ENCODE assay signal across 8 cellular contexts in the genomic region with DNA sequence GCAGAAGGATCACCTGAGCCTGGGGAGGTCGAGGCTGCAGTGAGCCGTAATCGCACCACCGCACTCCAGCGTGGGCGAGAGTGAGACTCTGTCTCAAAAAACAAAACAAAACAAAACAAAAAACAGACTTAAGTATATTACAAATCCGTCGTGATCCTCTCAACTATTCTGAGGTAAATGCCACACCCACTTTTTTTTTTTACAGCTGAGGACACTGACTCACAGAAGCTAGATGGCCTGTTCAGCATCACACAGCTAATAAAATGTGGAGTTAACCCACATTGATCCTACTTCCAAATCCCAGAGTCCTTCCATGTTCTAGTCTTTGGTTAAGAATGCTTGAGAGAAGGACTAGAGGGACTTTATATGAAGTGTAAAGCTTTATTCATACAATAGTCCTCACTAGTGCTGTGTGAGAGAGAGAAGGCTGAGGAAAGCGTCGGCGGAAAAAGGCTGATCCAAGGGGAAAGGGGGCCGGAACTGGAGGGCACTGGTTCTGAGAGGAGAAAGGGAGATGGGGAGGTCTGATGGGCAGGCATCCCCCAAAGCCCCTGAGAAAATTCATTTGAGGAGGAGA. TPM values are rescaled to one million over a fixed set of nuclear protein-coding genes. Genes with fewer than 3 reads are reported as not detected.
DNase-seq lines count a peak whose midpoint lies in the region; ATAC-seq, FAIRE-seq and TF ChIP-seq lines count a peak whose summit lies in the region.

No MANE protein-coding gene starts in this region.

- H3K4me3 Mint-ChIP-seq in activated T-cell treated with anti-CD3 and anti-CD28 coated beads, Interleukin-2, amount 50 U/mL, for 72 hours, result peak overlapping the region; percentile 96 to 99

- H3K27ac Mint-ChIP-seq in activated T-cell treated with anti-CD3 and anti-CD28 coated beads, Interleukin-2, amount 50 U/mL, for 72 hours, result peak overlapping the region; percentile 92

- ATAC-seq in activated T-cell treated with anti-CD3 and anti-CD28 coated beads, Interleukin-2, amount 50 U/mL, for 72 hours (replicated peaks in 1 of 2), result no peak
- peak; percentile 37 for ATAC-seq in RWPE2 (ENCODE audit: low read depth)

- H3K4me1 Mint-ChIP-seq in activated T-cell treated with anti-CD3 and anti-CD28 coated beads, Interleukin-2, amount 50 U/mL, for 72 hours (ENCODE audit: low read depth), result peaks cover 23% of the 10 kb centered on the region

- no peak for DNase-seq in activated T-cell treated with anti-CD3 and anti-CD28 coated beads, Interleukin-2, amount 50 U/mL, for 72 hours
- DNase-seq in activated T-cell treated with anti-CD3 and anti-CD28 coated beads, Interleukin-2, amount 50 U/mL, for 1 hour, result no peak
- DNase-seq in RWPE2 (ENCODE audit: low spot score) (no peak), esophagus squamous epithelium (lab: John Stamatoyannopoulos, UW) (no peak), retinal pigment epithelial cell (ENCODE audit: low read depth) (no peak), GM12892 (ENCODE audit: insufficient read length) (no peak), GDM1 (lab: John Stamatoyannopoulos, UW) (no peak), cortex of kidney (lab: John Stamatoyannopoulos, UW) (no peak)

- H3K4me1 ChIP-seq in RWPE2 (ENCODE audit: insufficient read depth, poor library complexity, severe bottlenecking), result peaks cover 2% of the 10 kb centered on the region
- peaks cover 5 to 33% (median 15%) of the 10 kb centered on the region in 3 donors for H3K4me1 ChIP-seq in esophagus squamous epithelium

- intact Hi-C loops in esophagus squamous epithelium (cut with DNase I), result no loop called here

- H3K9me3 ChIP-seq in RWPE2 (ENCODE audit: severe bottlenecking) (no peaks in the 10 kb centered on the region), esophagus squamous epithelium (no peaks in the 10 kb centered on the region)

- no peaks in the 10 kb centered on the region for H3K27me3 Mint-ChIP-seq in activated T-cell treated with anti-CD3 and anti-CD28 coated beads, Interleukin-2, amount 50 U/mL, for 72 hours (ENCODE audit: low read depth)

- no peak for TF ChIP-seq CTCF in RWPE2 (IDR thresholded peaks at IDR 0.05; ENCODE audit: poor library complexity, severe bottlenecking)
- no peak for TF ChIP-seq CTCF in esophagus squamous epithelium (IDR thresholded peaks at IDR 0.05)
- no peak for TF ChIP-seq CTCF in retinal pigment epithelial cell (conservative IDR thresholded peaks at IDR 0.05; ENCODE audit: low read depth, low read length)

- H3K4me3 ChIP-seq in RWPE2 (ENCODE audit: severe bottlenecking) (peak overlapping the region; percentile 62), esophagus squamous epithelium (peak overlapping the region; percentile 56 to 92 (median 84)), retinal pigment epithelial cell (ENCODE audit: low read length) (peak overlapping the region; percentile 94)

- H3K27ac ChIP-seq in RWPE2 (ENCODE audit: poor library complexity, severe bottlenecking), result peak overlapping the region; percentile 75
- peak overlapping the region; percentile 73 to 86 (median 84) for H3K27ac ChIP-seq in esophagus squamous epithelium

- H3K36me3 ChIP-seq in RWPE2 (ENCODE audit: low read depth) (peaks cover 37% of the 10 kb centered on the region), esophagus squamous epithelium (peaks cover 10 to 43% (median 13%) of the 10 kb centered on the region in 3 donors)

- WGBS in esophagus squamous epithelium, 2 donors, result 29 to 32% methylated on average over 12 of the region's 12 CpGs

- H3K27me3 ChIP-seq in RWPE2 (ENCODE audit: insufficient read depth, poor library complexity, severe bottlenecking) (no peaks in the 10 kb centered on the region), esophagus squamous epithelium (no peaks in the 10 kb centered on the region)

- no peak for FAIRE-seq in GM12892 (lab: Jason Lieb, UNC)

- no peaks in the 10 kb centered on the region for H3K36me3 Mint-ChIP-seq in activated T-cell treated with anti-CD3 and anti-CD28 coated beads, Interleukin-2, amount 50 U/mL, for 72 hours (ENCODE audit: insufficient read depth in 2 of 2)

- H3K9me3 Mint-ChIP-seq in activated T-cell treated with anti-CD3 and anti-CD28 coated beads, Interleukin-2, amount 50 U/mL, for 72 hours, result no peaks in the 10 kb centered on the region

- no peak for TF ChIP-seq POLR2A in esophagus squamous epithelium (IDR thresholded peaks at IDR 0.05)
- TF ChIP-seq POLR2A in GM12892 (IDR thresholded peaks at IDR 0.05; ENCODE audit: low read depth, low read length), result no peak

RNA-seq across cellular contexts. Expression of a gene that starts 0.6 kb away (rescaled TPM):
- 10 to 100 TPM; 18.5 to 24.5 TPM for total RNA-seq in activated T-cell treated with anti-CD3 and anti-CD28 coated beads, Interleukin-2, amount 50 U/mL, for 72 hours
- total RNA-seq in esophagus squamous epithelium, result 10 to 100 TPM in 3 of 4 donors, 1 to 10 TPM in 1; 9.6 to 17.4 (median 15.7) TPM
- 14.8 TPM for polyA plus RNA-seq in GM12892 (2012; ENCODE audit: missing spikeins)

RNA-seq across cellular contexts. Expression of a gene that starts 0.7 kb away (rescaled TPM):
- 10 to 100 TPM; 15.3 to 22.1 TPM for total RNA-seq in activated T-cell treated with anti-CD3 and anti-CD28 coated beads, Interleukin-2, amount 50 U/mL, for 72 hours
- 10 to 100 TPM in 2 of 4 donors, 1 to 10 TPM in 2; 5.8 to 27.8 (median 10.4) TPM for total RNA-seq in esophagus squamous epithelium
- polyA plus RNA-seq in GM12892 (2012; ENCODE audit: missing spikeins), result 13.1 TPM

RNA-seq across cellular contexts. Expression of a gene that starts 11.7 kb away (rescaled TPM):
- 10 to 100 TPM; 55.3 to 86.5 TPM for total RNA-seq in activated T-cell treated with anti-CD3 and anti-CD28 coated beads, Interleukin-2, amount 50 U/mL, for 72 hours
- total RNA-seq in esophagus squamous epithelium, result 10 to 100 TPM; 29.9 to 34.0 (median 30.6) TPM
- polyA plus RNA-seq in GM12892 (2012; ENCODE audit: missing spikeins), result 51.7 TPM

RNA-seq across cellular contexts. Expression of a gene that starts 11.7 kb away (rescaled TPM):
- total RNA-seq in activated T-cell treated with anti-CD3 and anti-CD28 coated beads, Interleukin-2, amount 50 U/mL, for 72 hours, result 10 to 100 TPM; 41.3 to 46.6 TPM
- total RNA-seq in esophagus squamous epithelium, result 10 to 100 TPM; 10.8 to 23.1 (median 20.0) TPM
- polyA plus RNA-seq in GM12892 (2012; ENCODE audit: missing spikeins), result 8.8 TPM

RNA-seq across cellular contexts. Expression of a gene that starts 39.5 kb away (rescaled TPM):
- 10 to 100 TPM; 30.9 to 34.4 TPM for total RNA-seq in activated T-cell treated with anti-CD3 and anti-CD28 coated beads, Interleukin-2, amount 50 U/mL, for 72 hours
- total RNA-seq in esophagus squamous epithelium, result 10 to 100 TPM; 12.8 to 17.5 (median 15.6) TPM
- polyA plus RNA-seq in GM12892 (2012; ENCODE audit: missing spikeins), result 25.5 TPM
